ENCODE assay signal across 19 cellular contexts in genomic region chr2:156704612-156705011, GRCh38.
DNase-seq lines count a peak whose midpoint lies in the region; ATAC-seq, FAIRE-seq and TF ChIP-seq lines count a peak whose summit lies in the region.
"Had no signal": no experiment of that assay in that cellular context is flagged by ENCODE, and none has a peak within 500 bp of the region (broad histone marks: within the 10 kb centered on the region; RNA-seq: fewer than 3 reads in every experiment).

No MANE protein-coding gene starts in this region.

- H3K27me3 ChIP-seq in esophagus muscularis mucosa (no peaks in the 10 kb centered on the region), keratinocyte (ENCODE audit: control insufficient read depth, extremely low read depth, insufficient read depth, low read length) (no peaks in the 10 kb centered on the region), tibial nerve (no peaks in the 10 kb centered on the region)
- H3K27me3 ChIP-seq: MG63, SJSA1 had no signal

- TF ChIP-seq CTCF in esophagus muscularis mucosa (IDR thresholded peaks at IDR 0.05): no peak
- no peak for TF ChIP-seq CTCF in keratinocyte (optimal IDR thresholded peaks at IDR 0.05 in 1 of 3, IDR thresholded peaks at IDR 0.05 in 1 of 3, conservative IDR thresholded peaks at IDR 0.05 in 1 of 3; ENCODE audit: extremely low read depth in 1 of 3, insufficient read depth in 2 of 3, low read length in 3 of 3)
- TF ChIP-seq CTCF in tibial nerve (IDR thresholded peaks at IDR 0.05): no peak

- H3K4me3 ChIP-seq in esophagus muscularis mucosa (no peak overlapping the region), keratinocyte (ENCODE audit: control insufficient read depth in 2 of 3, extremely low read depth in 1 of 3, insufficient read depth in 2 of 3, low read depth in 1 of 3, low read length in 3 of 3) (no peak overlapping the region), tibial nerve (no peak overlapping the region)
- H3K4me3 ChIP-seq: MG63, SJSA1 had no signal

- H3K4me1 ChIP-seq in esophagus muscularis mucosa: peaks cover 0 to 31% (median 19%) of the 10 kb centered on the region in 4 donors
- peaks cover 10% of the 10 kb centered on the region for H3K4me1 ChIP-seq in keratinocyte (ENCODE audit: control insufficient read depth, extremely low read depth, insufficient read depth, low read length)
- peaks cover 0 to 22% (median 6%) of the 10 kb centered on the region in 4 donors for H3K4me1 ChIP-seq in tibial nerve
- H3K4me1 ChIP-seq: SJSA1 had no signal

- dilution Hi-C loops in keratinocyte (cut with MboI; ENCODE audit: extremely low pct_ligation_motif_present, low sequenced_read_pairs): no loop called here

- no peaks in the 10 kb centered on the region for H4K20me1 ChIP-seq in keratinocyte (ENCODE audit: control insufficient read depth, extremely low read depth, insufficient read depth, low read length)

- peak overlapping the region in 3 of 4 donors; percentile 23 to 58 (median 37) for H3K27ac ChIP-seq in esophagus muscularis mucosa (replicated peaks in 1 of 4)
- no peak overlapping the region for H3K27ac ChIP-seq in keratinocyte (ENCODE audit: control insufficient read depth, insufficient read depth, low read length)
- peak overlapping the region in 2 of 4 donors; percentile 42 to 44 for H3K27ac ChIP-seq in tibial nerve
- H3K27ac ChIP-seq: C4-2B, KMS-11, RWPE1, SJSA1 had no signal

- H3K9ac ChIP-seq in keratinocyte (ENCODE audit: control insufficient read depth, extremely low read depth, insufficient read depth, low read length): no peak overlapping the region
- H3K9ac ChIP-seq: KMS-11 had no signal

- intact Hi-C loops in Right ventricle myocardium superior (cut with DNase I): no loop called here
- intact Hi-C loops in cardiac septum (cut with DNase I): no loop called here
- intact Hi-C loops in esophagus muscularis mucosa (cut with DNase I): no loop called here

- no peaks in the 10 kb centered on the region for H3K9me1 ChIP-seq in keratinocyte (ENCODE audit: control insufficient read depth, extremely low read depth, insufficient read depth, low read length)

- H2AFZ ChIP-seq in keratinocyte (ENCODE audit: control insufficient read depth, low read length): peak overlapping the region; percentile 80

- no peak for TF ChIP-seq POLR2A in esophagus muscularis mucosa (IDR thresholded peaks at IDR 0.05; ENCODE audit: low read depth)
- TF ChIP-seq POLR2A in tibial nerve (IDR thresholded peaks at IDR 0.05): no peak

- peak overlapping the region; percentile 42 for H3K4me2 ChIP-seq in keratinocyte (ENCODE audit: control insufficient read depth, extremely low read depth, insufficient read depth, low read depth, low read length)
- H3K4me2 ChIP-seq: KMS-11 had no signal

- peak; percentile 71 for FAIRE-seq in keratinocyte (lab: Jason Lieb, UNC)
- FAIRE-seq: HepG2 had no signal

- H3K9me3 ChIP-seq in esophagus muscularis mucosa: no peaks in the 10 kb centered on the region
- no peaks in the 10 kb centered on the region for H3K9me3 ChIP-seq in keratinocyte (ENCODE audit: control insufficient read depth, low read depth, low read length)
- no peaks in the 10 kb centered on the region for H3K9me3 ChIP-seq in tibial nerve
- H3K9me3 ChIP-seq: MG63, SJSA1 had no signal

- ATAC-seq in Right ventricle myocardium superior (ENCODE audit: poor library complexity) (peak; percentile 75), GM21619 (IDR thresholded peaks at IDR 0.05; ENCODE audit: unreplicated experiment) (no peak)
- ATAC-seq: HepG2, PC-3 had no signal

- 52% methylated on average over 3 of the region's 3 CpGs for WGBS in esophagus muscularis mucosa
- WGBS in tibial nerve, 2 donors: 45 to 53% methylated on average over 3 of the region's 3 CpGs

- H3K79me2 ChIP-seq in keratinocyte (ENCODE audit: control insufficient read depth, insufficient read depth, low read length): no peaks in the 10 kb centered on the region

- H3K36me3 ChIP-seq in esophagus muscularis mucosa (no peaks in the 10 kb centered on the region), keratinocyte (ENCODE audit: control insufficient read depth in 2 of 2, extremely low read depth in 1 of 2, insufficient read depth in 2 of 2, low read length in 2 of 2) (no peaks in the 10 kb centered on the region), tibial nerve (no peaks in the 10 kb centered on the region)
- H3K36me3 ChIP-seq: MG63, SJSA1 had no signal

- DNase-seq in Right ventricle myocardium superior: peak; percentile 48
- DNase-seq in cardiac septum (ENCODE audit: low spot score): no peak
- DNase-seq in esophagus muscularis mucosa (ENCODE audit: extremely low spot score): no peak
- DNase-seq in keratinocyte (ENCODE audit: low read depth, low spot score): no peak
- DNase-seq in tibial nerve (ENCODE audit: low spot score in 2 of 2): peak; percentile 33 to 42
- no peak for DNase-seq in NCI-H226
- no peak for DNase-seq in nucleus accumbens (lab: John Stamatoyannopoulos, UW)
- DNase-seq: DMS153, H9, MG63, NCI-H1105, NCI-H1694, PC-3 had no signal

- no peak for TF ChIP-seq EP300 in esophagus muscularis mucosa (IDR thresholded peaks at IDR 0.05)
- no peak for TF ChIP-seq EP300 in tibial nerve (IDR thresholded peaks at IDR 0.05)

Comparison
In these comparisons a context has a peak if more than half of its experiments do, and no peak if none do; other contexts are left out.
1. DNase-seq: peak in Right ventricle myocardium superior (single experiment) and tibial nerve (2 of 2); none in cardiac septum (single experiment), esophagus muscularis mucosa (single experiment), keratinocyte (single experiment), NCI-H226 (single experiment) and nucleus accumbens (0 of 56).